Comparison of ENCODE assay signal across 10 cellular contexts in the genomic region with DNA sequence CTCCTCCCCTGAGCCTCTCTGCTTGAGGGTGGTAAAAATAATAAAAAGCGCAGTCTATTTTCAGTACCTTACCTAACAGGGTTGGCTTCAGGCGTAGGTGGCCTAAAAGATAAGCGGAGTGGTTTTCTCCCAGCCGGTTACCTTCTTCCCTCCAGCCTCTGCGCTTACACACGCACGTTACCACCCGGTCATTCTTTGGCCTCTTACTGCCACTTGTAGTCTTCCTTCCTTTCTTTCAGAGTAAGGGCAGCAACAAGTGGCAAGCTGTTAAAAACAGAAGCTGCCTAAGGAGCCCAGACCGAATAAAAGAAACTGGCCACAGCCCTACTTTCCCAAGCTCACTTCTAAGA. TPM values are rescaled to one million over a fixed set of nuclear protein-coding genes. Genes with fewer than 3 reads are reported as not detected.
A peak's percentile ranks its signal among the peaks of the same experiment; 100 is the strongest.
DNase-seq lines count a peak whose midpoint lies in the region.
"Had no signal": no experiment of that assay in that cellular context is flagged by ENCODE, and none has a peak within 500 bp of the region (broad histone marks: within the 10 kb centered on the region; RNA-seq: fewer than 3 reads in every experiment).

No MANE protein-coding gene starts in this region.

- no peak overlapping the region for H3K27ac Mint-ChIP-seq in activated naive CD4-positive, alpha-beta T cell treated with anti-CD3 and anti-CD28 coated beads, Interleukin-2, amount 10 ng/mL, durations not matched to agents 7 days and 5 days
- no peak overlapping the region for H3K27ac Mint-ChIP-seq in activated CD4-positive, alpha-beta memory T cell treated with anti-CD3 and anti-CD28 coated beads for 36 hours
- H3K27ac Mint-ChIP-seq: T-helper 1 cell treated with Interleukin-12 subunit alpha and Interleukin-12 subunit beta and Interleukin-4 antibody, amounts not matched to agents 30 μg/mL and 1 μg/mL, for 36 hours had no signal

- H3K4me1 Mint-ChIP-seq in activated naive CD4-positive, alpha-beta T cell treated with anti-CD3 and anti-CD28 coated beads, Interleukin-2, amount 10 ng/mL, durations not matched to agents 7 days and 5 days, result peaks cover 14% of the 10 kb centered on the region
- peaks cover 11% of the 10 kb centered on the region for H3K4me1 Mint-ChIP-seq in activated CD4-positive, alpha-beta memory T cell treated with anti-CD3 and anti-CD28 coated beads for 36 hours (ENCODE audit: low read depth)

- no peak overlapping the region for H3K4me3 Mint-ChIP-seq in activated naive CD4-positive, alpha-beta T cell treated with anti-CD3 and anti-CD28 coated beads, Interleukin-2, amount 10 ng/mL, durations not matched to agents 7 days and 5 days
- H3K4me3 Mint-ChIP-seq in activated CD4-positive, alpha-beta memory T cell treated with anti-CD3 and anti-CD28 coated beads for 36 hours, result no peak overlapping the region

- no peaks in the 10 kb centered on the region for H3K9me2 ChIP-seq in Karpas-422 (replicated peaks; ENCODE audit: insufficient read depth, low read length)

- CTCF ChIA-PET in activated naive CD4-positive, alpha-beta T cell treated with anti-CD3 and anti-CD28 coated beads, Interleukin-2, amount 10 ng/mL, durations not matched to agents 7 days and 5 days (lab: Charles Lee), result interaction anchor here (1.4 to 3.1 kb wide), 5 partner anchors 14 to 239 kb away, joined by 3 to 17 read pairs (median 4); no protein-coding TSS in a partner anchor
- CTCF ChIA-PET in activated CD4-positive, alpha-beta memory T cell treated with anti-CD3 and anti-CD28 coated beads for 36 hours (lab: Charles Lee), result interaction anchor here (0.9 to 6.9 kb wide), 8 partner anchors 30 to 206 kb away, joined by 3 to 57 read pairs (median 3); no protein-coding TSS in a partner anchor

- DNase-seq in Karpas-422, result peak; percentile 6
- peak; percentile 5 for DNase-seq in cerebellar cortex (ENCODE audit: low spot score)
- DNase-seq in islet precursor cell, result peak; percentile 60
- DNase-seq in activated naive CD4-positive, alpha-beta T cell treated with anti-CD3 and anti-CD28 coated beads, Interleukin-2, amount 10 ng/mL, durations not matched to agents 7 days and 5 days, result no peak
- no peak for DNase-seq in activated naive CD4-positive, alpha-beta T cell (lab: John Stamatoyannopoulos, UW)
- no peak for DNase-seq in activated CD4-positive, alpha-beta memory T cell treated with anti-CD3 and anti-CD28 coated beads for 36 hours
- DNase-seq: Calu3 had no signal

- no peaks in the 10 kb centered on the region for H3K79me2 ChIP-seq in Karpas-422 (ENCODE audit: low read length)
- H3K79me2 ChIP-seq: parathyroid adenoma had no signal

- intact Hi-C loops in activated CD4-positive, alpha-beta memory T cell treated with anti-CD3 and anti-CD28 coated beads for 36 hours (cut with micrococcal nuclease), result loop anchor here (5.0 kb wide), 2 partner anchors 107 to 238 kb away; partner anchors contain the start of gene ODF2L

- H3K9me3 ChIP-seq in Karpas-422 (ENCODE audit: low read length) (no peaks in the 10 kb centered on the region), subcutaneous abdominal adipose tissue (ENCODE audit: control insufficient read depth in 5 of 5, low read length in 5 of 5) (no peaks in the 10 kb centered on the region)

- H3K36me3 Mint-ChIP-seq in activated naive CD4-positive, alpha-beta T cell treated with anti-CD3 and anti-CD28 coated beads, Interleukin-2, amount 10 ng/mL, durations not matched to agents 7 days and 5 days, result no peaks in the 10 kb centered on the region
- no peaks in the 10 kb centered on the region for H3K36me3 Mint-ChIP-seq in activated CD4-positive, alpha-beta memory T cell treated with anti-CD3 and anti-CD28 coated beads for 36 hours

- POLR2A ChIA-PET in activated CD4-positive, alpha-beta memory T cell treated with anti-CD3 and anti-CD28 coated beads for 36 hours (lab: Charles Lee), result no interaction called here

- no peak overlapping the region for H3K4me2 ChIP-seq in Karpas-422 (ENCODE audit: low read depth, low read length, poor library complexity, severe bottlenecking)

- no peaks in the 10 kb centered on the region for H4K20me1 ChIP-seq in Karpas-422 (ENCODE audit: insufficient read depth, low read depth, low read length)

- H3K4me1 ChIP-seq in Karpas-422 (ENCODE audit: low read length), result peaks cover 9% of the 10 kb centered on the region
- H3K4me1 ChIP-seq in subcutaneous abdominal adipose tissue (ENCODE audit: control insufficient read depth in 5 of 5, insufficient read depth in 5 of 5, low read length in 5 of 5), result peaks cover 0 to 15% (median 5%) of the 10 kb centered on the region in 5 donors
- H3K4me1 ChIP-seq: parathyroid adenoma had no signal

- no peaks in the 10 kb centered on the region for H3K27me3 ChIP-seq in Karpas-422 (ENCODE audit: low read length)
- H3K27me3 ChIP-seq in subcutaneous abdominal adipose tissue (ENCODE audit: control insufficient read depth in 5 of 5, insufficient read depth in 4 of 5, low read length in 5 of 5), result no peaks in the 10 kb centered on the region

- H3K36me3 ChIP-seq in Karpas-422 (ENCODE audit: insufficient read depth, low read length) (no peaks in the 10 kb centered on the region), subcutaneous abdominal adipose tissue (ENCODE audit: control insufficient read depth in 5 of 5, insufficient read depth in 5 of 5, low read length in 5 of 5) (no peaks in the 10 kb centered on the region)

- H3K27me3 Mint-ChIP-seq in activated naive CD4-positive, alpha-beta T cell treated with anti-CD3 and anti-CD28 coated beads, Interleukin-2, amount 10 ng/mL, durations not matched to agents 7 days and 5 days, result peaks cover 17% of the 10 kb centered on the region
- H3K27me3 Mint-ChIP-seq in activated CD4-positive, alpha-beta memory T cell treated with anti-CD3 and anti-CD28 coated beads for 36 hours, result peaks cover 10% of the 10 kb centered on the region

- H3K9ac ChIP-seq in Karpas-422 (ENCODE audit: low read length) (no peak overlapping the region), subcutaneous abdominal adipose tissue (ENCODE audit: low read length in 5 of 5) (peak overlapping the region in 2 of 5 donors; percentile 3 to 21)
- H3K9ac ChIP-seq: parathyroid adenoma had no signal

- H3K4me3 ChIP-seq in Karpas-422 (ENCODE audit: low read length) (no peak overlapping the region), subcutaneous abdominal adipose tissue (ENCODE audit: low read depth in 1 of 5, low read length in 5 of 5) (peak overlapping the region in 3 of 5 donors; percentile 52 to 67 (median 53))

- H2AFZ ChIP-seq in Karpas-422 (ENCODE audit: low read length), result no peak overlapping the region
- H2AFZ ChIP-seq: parathyroid adenoma had no signal

- H3K27ac ChIP-seq in Karpas-422 (ENCODE audit: low read length) (no peak overlapping the region), subcutaneous abdominal adipose tissue (ENCODE audit: low read depth, low read length) (no peak overlapping the region)
- H3K27ac ChIP-seq: parathyroid adenoma had no signal

- no peaks in the 10 kb centered on the region for H3K9me3 Mint-ChIP-seq in activated naive CD4-positive, alpha-beta T cell treated with anti-CD3 and anti-CD28 coated beads, Interleukin-2, amount 10 ng/mL, durations not matched to agents 7 days and 5 days
- no peaks in the 10 kb centered on the region for H3K9me3 Mint-ChIP-seq in activated CD4-positive, alpha-beta memory T cell treated with anti-CD3 and anti-CD28 coated beads for 36 hours
- H3K9me3 Mint-ChIP-seq: T-helper 1 cell treated with Interleukin-12 subunit alpha and Interleukin-12 subunit beta and Interleukin-4 antibody, amounts not matched to agents 30 μg/mL and 1 μg/mL, for 36 hours had no signal

RNA-seq across cellular contexts. Expression of gene CLCA1, which starts 35.4 kb away (rescaled TPM):
- total RNA-seq in Karpas-422 (2014; rRNA removed; shearing (Covaris generic); ENCODE audit: low replicate concordance), result not detected in 2 replicates
- total RNA-seq in activated CD4-positive, alpha-beta memory T cell treated with anti-CD3 and anti-CD28 coated beads for 36 hours, result not detected
- total RNA-seq: Calu3 had no signal

RNA-seq across cellular contexts. Expression of gene CLCA4, which starts 42.8 kb away (rescaled TPM):
- not detected in 2 replicates for total RNA-seq in Karpas-422 (2014; rRNA removed; shearing (Covaris generic); ENCODE audit: low replicate concordance)
- not detected for total RNA-seq in activated CD4-positive, alpha-beta memory T cell treated with anti-CD3 and anti-CD28 coated beads for 36 hours
- total RNA-seq: Calu3 had no signal

Comparison
In these comparisons a context has a peak if more than half of its experiments do, and no peak if none do; other contexts are left out.
1. DNase-seq: peak in Karpas-422 (single experiment), cerebellar cortex (single experiment) and islet precursor cell (single experiment); none in activated naive CD4-positive, alpha-beta T cell treated with anti-CD3 and anti-CD28 coated beads, Interleukin-2, amount 10 ng/mL, durations not matched to agents 7 days and 5 days (single experiment), activated naive CD4-positive, alpha-beta T cell (0 of 4) and activated CD4-positive, alpha-beta memory T cell treated with anti-CD3 and anti-CD28 coated beads for 36 hours (single experiment).